ENCODE assay signal across 9 cellular contexts in the genomic region with DNA sequence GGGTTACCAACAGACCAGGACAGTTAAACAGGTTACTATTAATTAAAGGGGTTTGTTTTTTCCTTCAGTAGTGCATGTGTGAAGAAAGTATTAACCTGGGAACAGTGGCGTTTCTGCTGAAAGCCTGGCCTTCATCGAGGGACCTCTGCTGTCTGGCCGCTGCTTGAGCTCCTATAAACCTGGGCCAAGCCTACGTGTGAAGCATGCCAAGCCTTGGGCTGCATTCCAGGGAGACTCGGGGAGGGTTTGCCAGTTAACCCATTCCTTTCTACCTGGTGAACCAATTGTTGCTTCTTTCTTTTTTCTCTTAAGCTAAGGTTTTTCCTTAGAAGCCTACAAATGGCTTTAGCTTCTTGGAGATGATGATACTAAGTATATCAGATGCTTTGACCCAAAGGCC. TPM values are rescaled to one million over a fixed set of nuclear protein-coding genes. Genes with fewer than 3 reads are reported as not detected.
DNase-seq lines count a peak whose midpoint lies in the region; ATAC-seq lines count a peak whose summit lies in the region.
"Had no signal": no experiment of that assay in that cellular context is flagged by ENCODE, and none has a peak within 500 bp of the region (broad histone marks: within the 10 kb centered on the region; RNA-seq: fewer than 3 reads in every experiment).

No MANE protein-coding gene starts in this region.

- no peaks in the 10 kb centered on the region for H3K4me1 ChIP-seq in aorta (ENCODE audit: control insufficient read depth in 1 of 2, insufficient read depth in 2 of 2, low read length in 2 of 2)

- no peak for ATAC-seq in stimulated activated naive CD8-positive, alpha-beta T cell treated with anti-CD3 and anti-CD28 coated beads, Interleukin-15, Interleukin-2, amounts not matched to agents 100 U/mL and 50 U/mL, for 24 hours
- peak; percentile 40 for ATAC-seq in aorta (ENCODE audit: low FRiP score)

- WGBS in aorta, 2 donors, result 3 to 5% methylated on average over 5 of the region's 5 CpGs

- peaks cover 78% of the 10 kb centered on the region for H3K36me3 Mint-ChIP-seq in stimulated activated naive CD8-positive, alpha-beta T cell treated with anti-CD3 and anti-CD28 coated beads, Interleukin-15, Interleukin-2, amounts not matched to agents 100 ng/mL and 50 ng/mL, for 24 hours (ENCODE audit: low read depth)

- in situ Hi-C loops in T47D (cut with HindIII; ENCODE audit: low pct_unique_long_range_greater_than_20kb, low sequenced_read_pairs), result no loop called here

- H3K4me3 Mint-ChIP-seq in stimulated activated naive CD8-positive, alpha-beta T cell treated with anti-CD3 and anti-CD28 coated beads, Interleukin-15, Interleukin-2, amounts not matched to agents 100 ng/mL and 50 ng/mL, for 24 hours, result no peak overlapping the region
- H3K4me3 Mint-ChIP-seq: neural crest cell had no signal

- no peak overlapping the region for H3K4me3 ChIP-seq in aorta (ENCODE audit: low read length in 2 of 2)

- no peak for DNase-seq in stimulated activated naive CD8-positive, alpha-beta T cell treated with anti-CD3 and anti-CD28 coated beads, Interleukin-15, Interleukin-2, amounts not matched to agents 100 U/mL and 50 U/mL, for 24 hours
- DNase-seq in T47D (ENCODE audit: low read depth in 1 of 2, low spot score in 1 of 2) (peak; percentile 90 to 94), kidney tubule cell (ENCODE audit: low spot score) (peak; percentile 88), aorta (no peak), NOMO-1 (lab: John Stamatoyannopoulos, UW; ENCODE audit: unreplicated experiment in 2 of 2) (no peak), NCI-H1436 treated with DMSO at 0.1 percent for 48 hours (lab: John Stamatoyannopoulos, UW) (no peak)
- DNase-seq in activated CD4-positive, CD25-positive, alpha-beta regulatory T cell (lab: John Stamatoyannopoulos, UW), result no peak

- no peaks in the 10 kb centered on the region for H3K27me3 Mint-ChIP-seq in stimulated activated naive CD8-positive, alpha-beta T cell treated with anti-CD3 and anti-CD28 coated beads, Interleukin-15, Interleukin-2, amounts not matched to agents 100 ng/mL and 50 ng/mL, for 24 hours

- H3K4me1 Mint-ChIP-seq in stimulated activated naive CD8-positive, alpha-beta T cell treated with anti-CD3 and anti-CD28 coated beads, Interleukin-15, Interleukin-2, amounts not matched to agents 100 ng/mL and 50 ng/mL, for 24 hours (ENCODE audit: low read depth), result peaks cover 76% of the 10 kb centered on the region

- H3K9me3 Mint-ChIP-seq in stimulated activated naive CD8-positive, alpha-beta T cell treated with anti-CD3 and anti-CD28 coated beads, Interleukin-15, Interleukin-2, amounts not matched to agents 100 ng/mL and 50 ng/mL, for 24 hours, result no peaks in the 10 kb centered on the region
- H3K9me3 Mint-ChIP-seq: neural crest cell had no signal

- no peaks in the 10 kb centered on the region for H3K9me3 ChIP-seq in aorta (ENCODE audit: control insufficient read depth, low read length)

- no peaks in the 10 kb centered on the region for H3K27me3 ChIP-seq in aorta (ENCODE audit: control insufficient read depth in 1 of 2, insufficient read depth in 2 of 2, low read length in 1 of 2)

- no peaks in the 10 kb centered on the region for H3K36me3 ChIP-seq in aorta (ENCODE audit: control insufficient read depth in 1 of 2, insufficient read depth in 2 of 2, low read length in 1 of 2)

- H3K27ac Mint-ChIP-seq in stimulated activated naive CD8-positive, alpha-beta T cell treated with anti-CD3 and anti-CD28 coated beads, Interleukin-15, Interleukin-2, amounts not matched to agents 100 ng/mL and 50 ng/mL, for 24 hours, result peak overlapping the region; percentile 72

- peak overlapping the region; percentile 19 to 56 for H3K27ac ChIP-seq in aorta (ENCODE audit: low read depth in 1 of 2, low read length in 2 of 2)

- intact Hi-C loops in aorta (cut with DNase I), result loop anchor here in 1 of 2 donors (2.0 kb wide), 1 partner anchor 22 kb away; no protein-coding TSS in a partner anchor

RNA-seq across cellular contexts. Expression of a gene that starts 23.6 kb away (rescaled TPM):
- 100 to 1,000 TPM; 126 to 167 TPM for total RNA-seq in aorta
- polyA plus RNA-seq in aorta, result 100 to 1,000 TPM in 1 of 2 donors, 10 to 100 TPM in 1; 40.3 to 113 TPM

Comparison
In these comparisons a context has a peak if more than half of its experiments do, and no peak if none do; other contexts are left out.
1. DNase-seq: peak in T47D (2 of 2) and kidney tubule cell (single experiment); none in stimulated activated naive CD8-positive, alpha-beta T cell treated with anti-CD3 and anti-CD28 coated beads, Interleukin-15, Interleukin-2, amounts not matched to agents 100 U/mL and 50 U/mL, for 24 hours (single experiment), aorta (0 of 2), NOMO-1 (0 of 2), NCI-H1436 treated with DMSO at 0.1 percent for 48 hours (single experiment) and activated CD4-positive, CD25-positive, alpha-beta regulatory T cell (0 of 4).